ENCODE assay signal across 1 cellular context in genomic region chr12:46377678-46378077, GRCh38.
TF ChIP-seq lines count a peak whose summit lies in the region.

No MANE protein-coding gene starts in this region.

TF ChIP-seq in H1, 55 proteins besides CTCF, POLR2A, EP300 and RAD21:
- TF ChIP-seq TAF1 (IDR thresholded peaks at IDR 0.05; ENCODE audit: low read depth, low read length) (no peak), GTF2F1 (IDR thresholded peaks at IDR 0.05; ENCODE audit: borderline replicate concordance, low read depth, low read length) (no peak), SRF (IDR thresholded peaks at IDR 0.05; ENCODE audit: low read depth, low read length) (no peak), TAF7 (optimal IDR thresholded peaks at IDR 0.05; ENCODE audit: borderline replicate concordance, low read depth, low read length) (no peak), SIRT6 (IDR thresholded peaks at IDR 0.05; ENCODE audit: low read length) (no peak), RBBP5 (IDR thresholded peaks at IDR 0.05; ENCODE audit: borderline replicate concordance, low read depth, low read length) (no peak), TEAD4 (IDR thresholded peaks at IDR 0.05; ENCODE audit: low read depth, low read length) (no peak), SIX5 (IDR thresholded peaks at IDR 0.05; ENCODE audit: low read depth, low read length) (no peak), ZNF274 (IDR thresholded peaks at IDR 0.05; ENCODE audit: borderline replicate concordance, extremely low read depth, low read length) (no peak), POU5F1 (IDR thresholded peaks at IDR 0.05; ENCODE audit: low read depth, low read length) (no peak), JUND (IDR thresholded peaks at IDR 0.05; ENCODE audit: low read length) (no peak), NANOG (IDR thresholded peaks at IDR 0.05; ENCODE audit: insufficient read depth, low read depth, low read length, poor library complexity, severe bottlenecking) (no peak), NRF1 (IDR thresholded peaks at IDR 0.05; ENCODE audit: low read depth, low read length) (no peak), EZH2 (IDR thresholded peaks at IDR 0.05; ENCODE audit: low read depth, low read length, severe bottlenecking) (no peak), SP1 (IDR thresholded peaks at IDR 0.05; ENCODE audit: low read depth, low read length) (no peak), BCL11A (IDR thresholded peaks at IDR 0.05; ENCODE audit: low read depth in 2 of 2, low read length in 2 of 2) (no peak), RNF2 (IDR thresholded peaks at IDR 0.05; ENCODE audit: borderline replicate concordance, low read depth, low read length, missing control alignments, poor library complexity, severe bottlenecking) (no peak), KDM5A (IDR thresholded peaks at IDR 0.05; ENCODE audit: low read length) (no peak), CREB1 (IDR thresholded peaks at IDR 0.05) (no peak)
- TF ChIP-seq, protein P1, sequence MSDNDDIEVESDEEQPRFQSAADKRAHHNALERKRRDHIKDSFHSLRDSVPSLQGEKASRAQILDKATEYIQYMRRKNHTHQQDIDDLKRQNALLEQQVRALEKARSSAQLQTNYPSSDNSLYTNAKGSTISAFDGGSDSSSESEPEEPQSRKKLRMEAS (IDR thresholded peaks at IDR 0.05), result no peak
